ENCODE assay signal across 7 cellular contexts in the genomic region with DNA sequence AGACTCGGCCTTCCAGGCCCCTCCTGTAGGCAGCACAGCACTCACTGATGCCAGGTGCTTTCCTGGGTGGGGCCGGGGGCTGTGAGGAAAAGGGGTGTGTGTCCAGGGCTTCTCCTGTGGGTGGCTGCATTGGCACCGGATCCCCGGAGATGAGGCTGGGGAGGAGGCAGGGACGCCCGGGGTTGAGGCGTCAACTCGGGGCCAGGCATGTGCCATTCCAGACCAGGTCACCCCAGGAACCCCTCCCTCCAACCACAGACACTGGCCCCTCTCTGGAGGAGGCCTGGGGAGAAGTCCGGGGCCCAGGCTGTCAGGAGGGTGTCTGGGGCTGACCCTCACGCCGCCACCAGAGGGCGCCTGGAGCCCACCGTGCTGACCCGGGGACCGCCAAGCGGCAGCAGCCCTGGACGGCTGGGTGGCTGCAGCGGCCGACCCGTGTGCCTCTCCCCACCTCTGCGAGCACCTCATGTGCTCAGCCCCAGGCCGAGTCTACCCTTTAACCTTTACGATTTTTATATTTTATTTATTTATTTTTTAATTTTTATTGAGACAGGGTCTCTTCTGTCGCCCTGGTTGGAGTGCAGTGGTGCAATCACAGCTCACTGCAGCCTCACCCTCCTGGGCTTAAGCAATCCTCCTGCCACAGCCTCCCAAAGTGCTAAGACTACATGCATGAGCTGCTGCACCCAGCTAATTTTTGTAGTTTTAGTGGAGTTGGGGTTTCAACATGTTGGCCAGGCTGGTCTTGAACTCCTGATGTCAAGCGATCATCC. TPM values are rescaled to one million over a fixed set of nuclear protein-coding genes. Genes with fewer than 3 reads are reported as not detected.
A peak's percentile ranks its signal among the peaks of the same experiment; 100 is the strongest.
DNase-seq lines count a peak whose midpoint lies in the region; ATAC-seq, FAIRE-seq and TF ChIP-seq lines count a peak whose summit lies in the region.

No MANE protein-coding gene starts in this region.

- dilution Hi-C loops in mammary epithelial cell (cut with HindIII; ENCODE audit: low sequenced_read_pairs) (loop anchor here (5.0 to 25.0 kb wide), 7 partner anchors 54 to 676 kb away; partner anchors contain the start of genes CHTF18 and RPUSD1), keratinocyte (cut with MboI; ENCODE audit: extremely low pct_ligation_motif_present, low sequenced_read_pairs) (no loop called here)

- no TSS peak for BruUV-seq in mammary epithelial cell (replicated peaks; lab: Mats Ljungman, UMichigan)

- H3K36me3 ChIP-seq in mammary epithelial cell (ENCODE audit: insufficient read depth, low read length) (no peaks in the 10 kb centered on the region), keratinocyte (ENCODE audit: control insufficient read depth in 2 of 2, extremely low read depth in 1 of 2, insufficient read depth in 2 of 2, low read length in 2 of 2) (no peaks in the 10 kb centered on the region)

- H3K9me3 ChIP-seq in mammary epithelial cell (replicated peaks; ENCODE audit: insufficient read depth, low read length), result no peaks in the 10 kb centered on the region
- no peaks in the 10 kb centered on the region for H3K9me3 ChIP-seq in keratinocyte (ENCODE audit: control insufficient read depth, low read depth, low read length)

- no peaks in the 10 kb centered on the region for H3K9me1 ChIP-seq in keratinocyte (ENCODE audit: control insufficient read depth, extremely low read depth, insufficient read depth, low read length)

- TF ChIP-seq CTCF in GM10266 (IDR thresholded peaks at IDR 0.05; ENCODE audit: control insufficient read depth, insufficient read depth, low read depth, missing control alignments) (peak; percentile 95), mammary epithelial cell (conservative IDR thresholded peaks at IDR 0.05 in 1 of 2, IDR thresholded peaks at IDR 0.05 in 1 of 2; ENCODE audit: extremely low read depth in 1 of 2, insufficient read depth in 1 of 2, low read depth in 1 of 2, low read length in 2 of 2) (peak; percentile 72 to 88), keratinocyte (optimal IDR thresholded peaks at IDR 0.05 in 1 of 3, IDR thresholded peaks at IDR 0.05 in 1 of 3, conservative IDR thresholded peaks at IDR 0.05 in 1 of 3; ENCODE audit: extremely low read depth in 1 of 3, insufficient read depth in 2 of 3, low read length in 3 of 3) (peak; percentile 68 to 94 (median 92))

- H3K79me2 ChIP-seq in mammary epithelial cell (ENCODE audit: insufficient read depth, low read length) (no peaks in the 10 kb centered on the region), keratinocyte (ENCODE audit: control insufficient read depth, insufficient read depth, low read length) (peaks cover 5% of the 10 kb centered on the region)

- H3K27ac ChIP-seq in mammary epithelial cell (ENCODE audit: insufficient read depth, low read depth, low read length) (no peak overlapping the region), keratinocyte (ENCODE audit: control insufficient read depth, insufficient read depth, low read length) (no peak overlapping the region)

- intact Hi-C loops in mammary epithelial cell (cut with micrococcal nuclease), result loop anchor here (1.0 to 2.0 kb wide), 4 partner anchors 29 to 344 kb away; partner anchors contain the start of genes CIAO3 and LMF1

- H2AFZ ChIP-seq in mammary epithelial cell (ENCODE audit: low read depth, low read length) (no peak overlapping the region), keratinocyte (ENCODE audit: control insufficient read depth, low read length) (no peak overlapping the region)

- ATAC-seq in HG02798 (IDR thresholded peaks at IDR 0.05; ENCODE audit: poor library complexity, unreplicated experiment), result no peak

- H3K9ac ChIP-seq in mammary epithelial cell (ENCODE audit: insufficient read depth, low read length) (no peak overlapping the region), keratinocyte (ENCODE audit: control insufficient read depth, extremely low read depth, insufficient read depth, low read length) (no peak overlapping the region)

- WGBS in mammary epithelial cell (ENCODE audit: low coverage, missing lambda C conversion rate), result 10% methylated on average over 19 of the region's 25 CpGs

- H4K20me1 ChIP-seq in mammary epithelial cell (ENCODE audit: insufficient read depth, low read length), result no peaks in the 10 kb centered on the region
- peaks cover 6% of the 10 kb centered on the region for H4K20me1 ChIP-seq in keratinocyte (ENCODE audit: control insufficient read depth, extremely low read depth, insufficient read depth, low read length)

- H3K4me2 ChIP-seq in mammary epithelial cell (ENCODE audit: insufficient read depth, low read depth, low read length), result no peak overlapping the region
- H3K4me2 ChIP-seq in keratinocyte (ENCODE audit: control insufficient read depth, extremely low read depth, insufficient read depth, low read depth, low read length), result peak overlapping the region; percentile 10

- CTCF ChIA-PET in mammary epithelial cell (lab: Charles Lee; ENCODE audit: low non-redundant PET), result interaction anchor here (0.6 to 0.7 kb wide), 2 partner anchors 10 to 76 kb away, joined by 8 to 14 read pairs; partner anchors contain the start of genes ANTKMT and RPUSD1

- H3K4me1 ChIP-seq in mammary epithelial cell (ENCODE audit: insufficient read depth, low read length) (peaks cover 32% of the 10 kb centered on the region), keratinocyte (ENCODE audit: control insufficient read depth, extremely low read depth, insufficient read depth, low read length) (peaks cover 20% of the 10 kb centered on the region)

- in situ Hi-C loops in mammary epithelial cell (cut with MboI; ENCODE audit: low sequenced_read_pairs in 2 of 2), result loop anchor here in 1 of 2 donors (5.0 to 25.0 kb wide), 2 partner anchors 76 to 351 kb away; partner anchors contain the start of genes CHTF18, RPUSD1 and SSTR5

- FAIRE-seq in keratinocyte (lab: Jason Lieb, UNC), result no peak

- H3K27me3 ChIP-seq in mammary epithelial cell (ENCODE audit: insufficient read depth, low read length) (peaks cover 10% of the 10 kb centered on the region), keratinocyte (ENCODE audit: control insufficient read depth, extremely low read depth, insufficient read depth, low read length) (peaks cover 48% of the 10 kb centered on the region)

- peak; percentile 95 for DNase-seq in GM10266 (ENCODE audit: extremely low spot score)
- DNase-seq in NAMALWA (ENCODE audit: low spot score), result peak; percentile 77
- DNase-seq in activated CD4-positive, CD25-positive, alpha-beta regulatory T cell (lab: John Stamatoyannopoulos, UW), result peak; percentile 60 to 71 (median 70)
- no peak for DNase-seq in mammary epithelial cell
- DNase-seq in keratinocyte (ENCODE audit: low read depth, low spot score), result no peak
- peak; percentile 66 for DNase-seq in stimulated activated CD4-positive, alpha-beta T cell treated with anti-CD3 and anti-CD28 coated beads, Interleukin-2, amount 100 ng/mL, for 4 hours (ENCODE audit: low read depth)

- H3K4me3 ChIP-seq in mammary epithelial cell (replicated peaks in 1 of 3; ENCODE audit: insufficient read depth in 1 of 3, low read depth in 2 of 3, low read length in 3 of 3) (no peak overlapping the region), keratinocyte (ENCODE audit: control insufficient read depth in 2 of 3, extremely low read depth in 1 of 3, insufficient read depth in 2 of 3, low read depth in 1 of 3, low read length in 3 of 3) (no peak overlapping the region)

RNA-seq across cellular contexts. Expression of gene METRN, which starts 3.2 kb away (rescaled TPM):
- total RNA-seq in mammary epithelial cell, result 10 to 100 TPM; 22.2 to 53.1 TPM
- polyA plus RNA-seq in mammary epithelial cell (15.0 TPM), keratinocyte (27.1 to 171 TPM (median 42.1 TPM) in 3 replicates)
- polyA minus RNA-seq in mammary epithelial cell (2.5 TPM), keratinocyte (8.2 to 26.2 TPM (median 21.2 TPM) in 3 replicates)
- 6.8 TPM for polyA plus RNA-seq in keratinocyte (2011; ENCODE audit: low read depth)
- polyA plus RNA-seq in keratinocyte (2011; cell fraction: cytosol; rRNA removed), result 34.2 and 182 TPM in 2 replicates
- 19.9 and 47.2 TPM in 2 replicates for polyA plus RNA-seq in keratinocyte (2011; cell fraction: nucleus; rRNA removed)
- 45.7 and 85.4 TPM in 2 replicates for polyA plus RNA-seq in keratinocyte (2012; ENCODE audit: low replicate concordance)
- polyA minus RNA-seq in keratinocyte (2011; cell fraction: cytosol; rRNA and poly(A)+ RNA removed), result 197 TPM
- polyA minus RNA-seq in keratinocyte (2011; cell fraction: nucleus; rRNA and poly(A)+ RNA removed), result 23.7 and 32.2 TPM in 2 replicates

RNA-seq across cellular contexts. Expression of gene FBXL16, which starts 6.1 kb away (rescaled TPM):
- total RNA-seq in mammary epithelial cell, result 1 to 10 TPM in 1 of 2 donors, under 1 TPM in 1; 0.33 to 2.6 TPM
- polyA plus RNA-seq in mammary epithelial cell, result 0.53 TPM
- 1.8 TPM for polyA minus RNA-seq in mammary epithelial cell
- polyA plus RNA-seq in keratinocyte, result 0.45 to 3.0 TPM (median 0.81 TPM) in 3 replicates
- polyA plus RNA-seq in keratinocyte (2011; ENCODE audit: low read depth), result 0.95 TPM
- 2.0 and 5.2 TPM in 2 replicates for polyA plus RNA-seq in keratinocyte (2011; cell fraction: cytosol; rRNA removed)
- 4.4 and 6.3 TPM in 2 replicates for polyA plus RNA-seq in keratinocyte (2011; cell fraction: nucleus; rRNA removed)
- polyA plus RNA-seq in keratinocyte (2012; ENCODE audit: low replicate concordance), result 1.3 and 3.8 TPM in 2 replicates
- polyA minus RNA-seq in keratinocyte, result 0.96 to 3.3 TPM (median 1.5 TPM) in 3 replicates
- 12.3 TPM for polyA minus RNA-seq in keratinocyte (2011; cell fraction: cytosol; rRNA and poly(A)+ RNA removed)
- polyA minus RNA-seq in keratinocyte (2011; cell fraction: nucleus; rRNA and poly(A)+ RNA removed), result 5.3 and 6.5 TPM in 2 replicates

RNA-seq across cellular contexts. Expression of gene ANTKMT, which starts 9.2 kb away (rescaled TPM):
- 10 to 100 TPM; 13.5 to 35.4 TPM for total RNA-seq in mammary epithelial cell
- 12.6 TPM for polyA plus RNA-seq in mammary epithelial cell
- polyA minus RNA-seq in mammary epithelial cell, result 0.72 TPM
- 5.6 to 13.7 TPM (median 8.2 TPM) in 3 replicates for polyA plus RNA-seq in keratinocyte
- 3.4 TPM for polyA plus RNA-seq in keratinocyte (2011; ENCODE audit: low read depth)
- 2.4 and 10.4 TPM in 2 replicates for polyA plus RNA-seq in keratinocyte (2011; cell fraction: cytosol; rRNA removed)
- 9.1 and 12.4 TPM in 2 replicates for polyA plus RNA-seq in keratinocyte (2011; cell fraction: nucleus; rRNA removed)
- polyA plus RNA-seq in keratinocyte (2012; ENCODE audit: low replicate concordance), result 9.1 and 19.8 TPM in 2 replicates
- 0.64 to 1.3 TPM (median 1.0 TPM) in 3 replicates for polyA minus RNA-seq in keratinocyte
- polyA minus RNA-seq in keratinocyte (2011; cell fraction: cytosol; rRNA and poly(A)+ RNA removed), result 13.8 TPM
- 2.6 and 4.3 TPM in 2 replicates for polyA minus RNA-seq in keratinocyte (2011; cell fraction: nucleus; rRNA and poly(A)+ RNA removed)

RNA-seq across cellular contexts. Expression of gene CCDC78, which starts 14.5 kb away (rescaled TPM):
- 1 to 10 TPM; 3.0 to 5.8 TPM for total RNA-seq in mammary epithelial cell
- polyA plus RNA-seq in mammary epithelial cell (3.5 TPM), keratinocyte (2.0 to 4.1 TPM (median 2.5 TPM) in 3 replicates)
- polyA minus RNA-seq in mammary epithelial cell (not detected), keratinocyte (0.56 to 1.4 TPM (median 0.73 TPM) in 3 replicates)
- polyA plus RNA-seq in keratinocyte (2011; ENCODE audit: low read depth), result 3.0 TPM
- 0.61 and 0.68 TPM in 2 replicates for polyA plus RNA-seq in keratinocyte (2011; cell fraction: cytosol; rRNA removed)
- polyA plus RNA-seq in keratinocyte (2011; cell fraction: nucleus; rRNA removed), result 15.1 and 20.5 TPM in 2 replicates
- 2.0 and 2.4 TPM in 2 replicates for polyA plus RNA-seq in keratinocyte (2012; ENCODE audit: low replicate concordance)
- not detected for polyA minus RNA-seq in keratinocyte (2011; cell fraction: cytosol; rRNA and poly(A)+ RNA removed)
- 0.70 and 2.4 TPM in 2 replicates for polyA minus RNA-seq in keratinocyte (2011; cell fraction: nucleus; rRNA and poly(A)+ RNA removed)

RNA-seq across cellular contexts. Expression of gene HAGHL, which starts 15.2 kb away (rescaled TPM):
- 10 to 100 TPM in 1 of 2 donors, 1 to 10 TPM in 1; 8.0 to 20.2 TPM for total RNA-seq in mammary epithelial cell
- polyA plus RNA-seq in mammary epithelial cell (8.0 TPM), keratinocyte (6.8 to 30.7 TPM (median 8.0 TPM) in 3 replicates)
- polyA minus RNA-seq in mammary epithelial cell (1.0 TPM), keratinocyte (0.93 to 3.6 TPM (median 2.0 TPM) in 3 replicates)
- polyA plus RNA-seq in keratinocyte (2011; ENCODE audit: low read depth), result 4.2 TPM
- 2.5 and 10.9 TPM in 2 replicates for polyA plus RNA-seq in keratinocyte (2011; cell fraction: cytosol; rRNA removed)
- polyA plus RNA-seq in keratinocyte (2011; cell fraction: nucleus; rRNA removed), result 53.3 and 72.7 TPM in 2 replicates
- polyA plus RNA-seq in keratinocyte (2012; ENCODE audit: low replicate concordance), result 9.9 and 16.8 TPM in 2 replicates
- 13.8 TPM for polyA minus RNA-seq in keratinocyte (2011; cell fraction: cytosol; rRNA and poly(A)+ RNA removed)
- polyA minus RNA-seq in keratinocyte (2011; cell fraction: nucleus; rRNA and poly(A)+ RNA removed), result 5.9 and 11.4 TPM in 2 replicates

Comparison
In these comparisons a context has a peak if more than half of its experiments do, and no peak if none do; other contexts are left out.
1. DNase-seq: peak in GM10266 (single experiment), NAMALWA (single experiment), activated CD4-positive, CD25-positive, alpha-beta regulatory T cell (4 of 4) and stimulated activated CD4-positive, alpha-beta T cell treated with anti-CD3 and anti-CD28 coated beads, Interleukin-2, amount 100 ng/mL, for 4 hours (single experiment); none in mammary epithelial cell (single experiment) and keratinocyte (single experiment).
2. Peak in every context shown above with its lines, with median percentiles within 50 percentile points of each other: CTCF ChIP-seq.